ENCODE assay signal across 1 cellular context in genomic region chr10:125995726-125996304, GRCh38.
TF ChIP-seq lines count a peak whose summit lies in the region.

No MANE protein-coding gene starts in this region.

TF ChIP-seq in GM23338, 12 proteins besides CTCF, POLR2A, EP300 and RAD21 (continued from another document):
- no peak for TF ChIP-seq REST (IDR thresholded peaks at IDR 0.05; ENCODE audit: unreplicated experiment)
- no peak for TF ChIP-seq ZNF331 (CRISPR knock-in tag; IDR thresholded peaks at IDR 0.05; ENCODE audit: low read depth)
- no peak for TF ChIP-seq ETS1 (IDR thresholded peaks at IDR 0.05)
- no peak for TF ChIP-seq ZNF462 (CRISPR knock-in tag; IDR thresholded peaks at IDR 0.05)
